In the genomic region with DNA sequence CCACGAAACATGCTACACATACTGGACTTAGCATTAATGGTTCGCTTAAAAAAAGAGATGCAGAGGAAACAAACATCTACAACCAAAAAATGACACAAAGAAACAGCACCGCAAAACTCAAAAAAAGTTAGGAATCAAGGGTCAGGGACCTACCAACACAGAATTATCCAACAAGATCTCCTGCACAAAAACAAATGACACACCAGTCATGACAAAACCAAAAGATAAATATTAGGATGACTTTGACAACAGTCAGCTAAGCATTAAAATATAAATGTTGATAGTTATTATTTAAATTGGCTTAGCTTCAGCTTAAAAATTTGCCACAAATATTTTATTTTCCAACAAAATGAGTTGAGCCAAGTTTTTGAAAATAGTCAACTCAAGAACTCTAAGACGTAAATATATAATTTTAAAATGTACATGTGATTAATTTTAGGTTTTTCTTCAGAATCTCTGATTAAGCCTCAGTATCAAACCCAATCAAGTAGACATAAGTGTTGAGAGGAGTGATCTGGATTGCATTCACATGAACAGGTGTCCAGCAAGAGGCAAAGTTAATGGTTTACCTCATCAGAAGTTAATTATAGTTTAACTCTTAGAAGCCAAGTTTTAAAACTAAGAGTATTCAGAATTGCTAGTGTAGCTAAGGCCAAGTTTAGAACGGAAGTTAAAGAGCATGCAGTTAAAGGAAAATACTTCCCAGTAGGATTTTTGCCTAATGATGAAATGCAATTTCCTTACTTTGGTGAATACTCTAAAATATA, we compare ENCODE assay signal across 1 cellular context.
TF ChIP-seq lines count a peak whose summit lies in the region.

No MANE protein-coding gene starts in this region.

TF ChIP-seq in liver, 16 proteins besides CTCF, POLR2A, EP300 and RAD21 (continued from another document):
- TF ChIP-seq TAF1 (conservative IDR thresholded peaks at IDR 0.05) (no peak), HNF4G (IDR thresholded peaks at IDR 0.05) (no peak), EGR1 (IDR thresholded peaks at IDR 0.05; ENCODE audit: low read depth in 2 of 2) (no peak), JUND (IDR thresholded peaks at IDR 0.05) (peak in 1 of 2 donors; percentile 22), GABPA (IDR thresholded peaks at IDR 0.05 in 1 of 2, conservative IDR thresholded peaks at IDR 0.05 in 1 of 2) (peak in 1 of 2 donors; percentile 28), RXRA (IDR thresholded peaks at IDR 0.05) (peak; percentile 14 to 35), SP1 (IDR thresholded peaks at IDR 0.05) (peak; percentile 28), FOXA1 (IDR thresholded peaks at IDR 0.05) (no peak)
- TF ChIP-seq, protein P1, sequence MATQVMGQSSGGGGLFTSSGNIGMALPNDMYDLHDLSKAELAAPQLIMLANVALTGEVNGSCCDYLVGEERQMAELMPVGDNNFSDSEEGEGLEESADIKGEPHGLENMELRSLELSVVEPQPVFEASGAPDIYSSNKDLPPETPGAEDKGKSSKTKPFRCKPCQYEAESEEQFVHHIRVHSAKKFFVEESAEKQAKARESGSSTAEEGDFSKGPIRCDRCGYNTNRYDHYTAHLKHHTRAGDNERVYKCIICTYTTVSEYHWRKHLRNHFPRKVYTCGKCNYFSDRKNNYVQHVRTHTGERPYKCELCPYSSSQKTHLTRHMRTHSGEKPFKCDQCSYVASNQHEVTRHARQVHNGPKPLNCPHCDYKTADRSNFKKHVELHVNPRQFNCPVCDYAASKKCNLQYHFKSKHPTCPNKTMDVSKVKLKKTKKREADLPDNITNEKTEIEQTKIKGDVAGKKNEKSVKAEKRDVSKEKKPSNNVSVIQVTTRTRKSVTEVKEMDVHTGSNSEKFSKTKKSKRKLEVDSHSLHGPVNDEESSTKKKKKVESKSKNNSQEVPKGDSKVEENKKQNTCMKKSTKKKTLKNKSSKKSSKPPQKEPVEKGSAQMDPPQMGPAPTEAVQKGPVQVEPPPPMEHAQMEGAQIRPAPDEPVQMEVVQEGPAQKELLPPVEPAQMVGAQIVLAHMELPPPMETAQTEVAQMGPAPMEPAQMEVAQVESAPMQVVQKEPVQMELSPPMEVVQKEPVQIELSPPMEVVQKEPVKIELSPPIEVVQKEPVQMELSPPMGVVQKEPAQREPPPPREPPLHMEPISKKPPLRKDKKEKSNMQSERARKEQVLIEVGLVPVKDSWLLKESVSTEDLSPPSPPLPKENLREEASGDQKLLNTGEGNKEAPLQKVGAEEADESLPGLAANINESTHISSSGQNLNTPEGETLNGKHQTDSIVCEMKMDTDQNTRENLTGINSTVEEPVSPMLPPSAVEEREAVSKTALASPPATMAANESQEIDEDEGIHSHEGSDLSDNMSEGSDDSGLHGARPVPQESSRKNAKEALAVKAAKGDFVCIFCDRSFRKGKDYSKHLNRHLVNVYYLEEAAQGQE (IDR thresholded peaks at IDR 0.05): no peak
- TF ChIP-seq, protein P2, sequence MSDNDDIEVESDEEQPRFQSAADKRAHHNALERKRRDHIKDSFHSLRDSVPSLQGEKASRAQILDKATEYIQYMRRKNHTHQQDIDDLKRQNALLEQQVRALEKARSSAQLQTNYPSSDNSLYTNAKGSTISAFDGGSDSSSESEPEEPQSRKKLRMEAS (IDR thresholded peaks at IDR 0.05): no peak
- TF ChIP-seq, protein P3, sequence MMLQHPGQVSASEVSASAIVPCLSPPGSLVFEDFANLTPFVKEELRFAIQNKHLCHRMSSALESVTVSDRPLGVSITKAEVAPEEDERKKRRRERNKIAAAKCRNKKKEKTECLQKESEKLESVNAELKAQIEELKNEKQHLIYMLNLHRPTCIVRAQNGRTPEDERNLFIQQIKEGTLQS (IDR thresholded peaks at IDR 0.05): peak; percentile 20
- TF ChIP-seq, protein P4, sequence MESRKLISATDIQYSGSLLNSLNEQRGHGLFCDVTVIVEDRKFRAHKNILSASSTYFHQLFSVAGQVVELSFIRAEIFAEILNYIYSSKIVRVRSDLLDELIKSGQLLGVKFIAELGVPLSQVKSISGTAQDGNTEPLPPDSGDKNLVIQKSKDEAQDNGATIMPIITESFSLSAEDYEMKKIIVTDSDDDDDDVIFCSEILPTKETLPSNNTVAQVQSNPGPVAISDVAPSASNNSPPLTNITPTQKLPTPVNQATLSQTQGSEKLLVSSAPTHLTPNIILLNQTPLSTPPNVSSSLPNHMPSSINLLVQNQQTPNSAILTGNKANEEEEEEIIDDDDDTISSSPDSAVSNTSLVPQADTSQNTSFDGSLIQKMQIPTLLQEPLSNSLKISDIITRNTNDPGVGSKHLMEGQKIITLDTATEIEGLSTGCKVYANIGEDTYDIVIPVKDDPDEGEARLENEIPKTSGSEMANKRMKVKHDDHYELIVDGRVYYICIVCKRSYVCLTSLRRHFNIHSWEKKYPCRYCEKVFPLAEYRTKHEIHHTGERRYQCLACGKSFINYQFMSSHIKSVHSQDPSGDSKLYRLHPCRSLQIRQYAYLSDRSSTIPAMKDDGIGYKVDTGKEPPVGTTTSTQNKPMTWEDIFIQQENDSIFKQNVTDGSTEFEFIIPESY (IDR thresholded peaks at IDR 0.05): no peak
